Comparison of ENCODE assay signal across 11 cellular contexts in genomic region chr5:126917918-126918623, GRCh38.
A peak's percentile ranks its signal among the peaks of the same experiment; 100 is the strongest.
DNase-seq lines count a peak whose midpoint lies in the region; ATAC-seq and TF ChIP-seq lines count a peak whose summit lies in the region.
"Had no signal": no experiment of that assay in that cellular context is flagged by ENCODE, and none has a peak within 500 bp of the region (broad histone marks: within the 10 kb centered on the region; RNA-seq: fewer than 3 reads in every experiment).

No MANE protein-coding gene starts in this region.

- DNase-seq in DMS 273 (lab: John Stamatoyannopoulos, UW; ENCODE audit: unreplicated experiment) (peak; percentile 71), NCI-H146 treated with DMSO at 0.1 percent for 48 hours (lab: John Stamatoyannopoulos, UW; ENCODE audit: unreplicated experiment) (peak; percentile 86), iPS DF 4.7 (ENCODE audit: extremely low read depth, low spot score) (peak; percentile 25), putamen (ENCODE audit: low spot score) (no peak), mesenteric fat pad (ENCODE audit: low spot score) (no peak)
- no peak for DNase-seq in CD8-positive, alpha-beta memory T cell
- DNase-seq: Right ventricle myocardium superior had no signal

- no peaks in the 10 kb centered on the region for H3K9me3 ChIP-seq in CD8-positive, alpha-beta memory T cell (ENCODE audit: low read length)

- H3K4me3 ChIP-seq in CD8-positive, alpha-beta memory T cell (ENCODE audit: low read length): no peak overlapping the region

- H3K4me1 ChIP-seq in CD8-positive, alpha-beta memory T cell (ENCODE audit: insufficient read depth, low read length): no peaks in the 10 kb centered on the region

- no peak overlapping the region for H3K27ac ChIP-seq in CD8-positive, alpha-beta memory T cell (ENCODE audit: low read depth, low read length)
- H3K27ac ChIP-seq: C4-2B had no signal

- H3K9me3 Mint-ChIP-seq in CD8-positive, alpha-beta memory T cell: no peaks in the 10 kb centered on the region
- H3K9me3 Mint-ChIP-seq: activated T-helper 2 cell treated with anti-CD3 and anti-CD28 coated beads, Interferon-gamma antibody, Interleukin-2, Interleukin-4, amounts not matched to agents 10 μg/mL and 5 μg/mL and 100 μg/mL, durations not matched to agents 14 hours and 24 hours and 36 hours had no signal

- H3K27me3 ChIP-seq in CD8-positive, alpha-beta memory T cell (ENCODE audit: insufficient read depth, low read length, poor library complexity, severe bottlenecking): no peaks in the 10 kb centered on the region

- no peaks in the 10 kb centered on the region for H3K4me1 Mint-ChIP-seq in CD8-positive, alpha-beta memory T cell

- POLR2A ChIA-PET in CD8-positive, alpha-beta memory T cell (lab: Charles Lee): no interaction called here

- no peak overlapping the region for H3K4me3 Mint-ChIP-seq in CD8-positive, alpha-beta memory T cell

- H3K27ac Mint-ChIP-seq in CD8-positive, alpha-beta memory T cell: no peak overlapping the region
- H3K27ac Mint-ChIP-seq: activated T-helper 2 cell treated with anti-CD3 and anti-CD28 coated beads, Interferon-gamma antibody, Interleukin-2, Interleukin-4, amounts not matched to agents 10 μg/mL and 5 μg/mL and 100 μg/mL, durations not matched to agents 14 hours and 24 hours and 36 hours had no signal

- ATAC-seq in SK-N-SH treated with all-trans-retinoic acid at 6 μM for 48 hours: peak; percentile 77
- ATAC-seq in GM18858 (IDR thresholded peaks at IDR 0.05; ENCODE audit: unreplicated experiment): no peak

- CTCF ChIA-PET in CD8-positive, alpha-beta memory T cell (lab: Charles Lee): no interaction called here

- no peaks in the 10 kb centered on the region for H3K36me3 Mint-ChIP-seq in CD8-positive, alpha-beta memory T cell

- no peaks in the 10 kb centered on the region for H3K27me3 Mint-ChIP-seq in CD8-positive, alpha-beta memory T cell

- H3K36me3 ChIP-seq in CD8-positive, alpha-beta memory T cell (ENCODE audit: insufficient read depth, low read length): no peaks in the 10 kb centered on the region

TF ChIP-seq in SK-N-SH treated with all-trans-retinoic acid at 6 μM for 48 hours, 23 proteins besides CTCF, POLR2A, EP300 and RAD21:
- TF ChIP-seq TOX (CRISPR knock-in tag; IDR thresholded peaks at IDR 0.05; ENCODE audit: borderline replicate concordance) (no peak), TCF4 (CRISPR knock-in tag; IDR thresholded peaks at IDR 0.05; ENCODE audit: borderline replicate concordance) (peak; percentile 15; the same call in 1 of the 2 replicates)
TF ChIP-seq in SK-N-SH treated with all-trans-retinoic acid at 6 μM for 48 hours: peak in this region for 1.

Comparison
In these comparisons a context has a peak if more than half of its experiments do, and no peak if none do; other contexts are left out.
1. DNase-seq: peak in DMS 273 (single experiment), NCI-H146 treated with DMSO at 0.1 percent for 48 hours (single experiment) and iPS DF 4.7 (single experiment); none in CD8-positive, alpha-beta memory T cell (0 of 5), putamen (single experiment) and mesenteric fat pad (single experiment).